8 cellular contexts compared by ENCODE assay signal in genomic region chr12:6492838-6493579, GRCh38. TPM values are rescaled to one million over a fixed set of nuclear protein-coding genes. Genes with fewer than 3 reads are reported as not detected.
A peak's percentile ranks its signal among the peaks of the same experiment; 100 is the strongest.
DNase-seq lines count a peak whose midpoint lies in the region; ATAC-seq, FAIRE-seq and TF ChIP-seq lines count a peak whose summit lies in the region.

Gene MRPL51 (minus strand): TSS chr12:6493262. CDS start chr12:6493136, 126 bp downstream.

- peak within 1 kb of the TSS; percentile 94 for H3K9ac ChIP-seq in HepG2 (ENCODE audit: insufficient read depth, low read depth, low read length)

- no peaks in the 10 kb centered on the region; a peak in 1 of 5 replicates for H3K27me3 ChIP-seq in HepG2 (ENCODE audit: control insufficient read depth in 1 of 2, insufficient read depth in 2 of 2, low read length in 2 of 2)

- intact Hi-C loops in CD14-positive monocyte (cut with micrococcal nuclease) (loop anchor here (2.0 kb wide), 2 partner anchors 22 to 42 kb away; partner anchors contain the start of genes GAPDH (in 1 of the 2) and VAMP1 (in 1 of the 2)), HepG2 (cut with micrococcal nuclease; ENCODE audit: unreplicated experiment) (no loop called here)

- no peak for TF ChIP-seq RAD21 in HepG2 (CRISPR knock-in tag; IDR thresholded peaks at IDR 0.05)

- peaks cover 7% of the 10 kb centered on the region for H4K20me1 ChIP-seq in HepG2 (ENCODE audit: insufficient read depth, low read length)

- H3K79me2 ChIP-seq in HepG2 (ENCODE audit: insufficient read depth, low read length): peaks cover 41% of the 10 kb centered on the region

- TF ChIP-seq POLR2A in HepG2 (IDR thresholded peaks at IDR 0.05; ENCODE audit: insufficient read depth in 1 of 2, low read depth in 2 of 2, low read length in 2 of 2): peak; percentile 79 to 91

- peaks cover 0 to 3% (median 2%) of the 10 kb centered on the region in 3 donors for H3K27me3 Mint-ChIP-seq in CD14-positive monocyte (ENCODE audit: low read depth in 3 of 3)

- H3K36me3 ChIP-seq in HepG2 (replicated peaks in 1 of 2; ENCODE audit: control insufficient read depth in 1 of 2, insufficient read depth in 2 of 2, low read length in 2 of 2): peaks cover 4 to 29% of the 10 kb centered on the region in 2 experiments; a peak in 3 of 5 replicates

- TSS peak; percentile 93 for BruUV-seq in HepG2 (replicated peaks; lab: Mats Ljungman, UMichigan)

- no peak within 1 kb of the TSS for H2AFZ ChIP-seq in HepG2 (ENCODE audit: low read length)

- peak within 1 kb of the TSS; percentile 97 for H3K4me2 ChIP-seq in HepG2 (ENCODE audit: low read depth, low read length)

- TF ChIP-seq EP300 in HepG2 (IDR thresholded peaks at IDR 0.05; ENCODE audit: low read depth in 2 of 2, low read length in 2 of 2) (no peak), HepG2 (CRISPR knock-in tag; IDR thresholded peaks at IDR 0.05; ENCODE audit: borderline replicate concordance) (no peak)

- peaks cover 16 to 28% of the 10 kb centered on the region in 2 donors for H3K36me3 Mint-ChIP-seq in CD14-positive monocyte

- no peaks in the 10 kb centered on the region for H3K9me3 Mint-ChIP-seq in CD14-positive monocyte

- FAIRE-seq in HepG2 (lab: Jason Lieb, UNC): no peak

- peak within 1 kb of the TSS; percentile 95 to 99 (median 99) for H3K27ac Mint-ChIP-seq in CD14-positive monocyte

- CTCF ChIA-PET in HepG2 (lab: Yijun Ruan, JAX; ENCODE audit: low intra/inter-chr PET ratio, low total read pairs): no interaction called here

- H3K4me1 ChIP-seq in HepG2 (ENCODE audit: insufficient read depth, low read length): peaks cover 38% of the 10 kb centered on the region

- POLR2A ChIA-PET in HepG2 (lab: Yijun Ruan, JAX): interaction anchor here (0.7 to 2.0 kb wide), 21 partner anchors 9 to 299 kb away, joined by 3 to 38 read pairs (median 5); partner anchors contain the start of genes COPS7A, GAPDH, LTBR and NOP2

- no peaks in the 10 kb centered on the region for H3K9me3 ChIP-seq in HepG2 (ENCODE audit: low read length)

- H3K4me3 Mint-ChIP-seq in CD14-positive monocyte: peak within 1 kb of the TSS; percentile 97 to 98

- WGBS in HepG2 (ENCODE audit: low lambda C conversion rate): 2% methylated on average over 33 of the region's 41 CpGs

- in situ Hi-C loops in HepG2 (cut with HindIII; ENCODE audit: extremely low pct_ligation_motif_present, low pct_unique_long_range_greater_than_20kb): no loop called here

- peak within 1 kb of the TSS; percentile 80 to 83 (median 81) for H3K4me3 ChIP-seq in HepG2 (replicated peaks in 1 of 3; ENCODE audit: insufficient read depth in 1 of 3, low read depth in 2 of 3, low read length in 3 of 3)

- TF ChIP-seq CTCF in CD14-positive monocyte (IDR thresholded peaks at IDR 0.05) (no peak), HepG2 (CRISPR knock-in tag; IDR thresholded peaks at IDR 0.05) (no peak)

- peak within 1 kb of the TSS; percentile 98 for H3K27ac ChIP-seq in HepG2 (ENCODE audit: extremely low read length, insufficient read depth, low read length)

- ATAC-seq in GM19397 (IDR thresholded peaks at IDR 0.05; ENCODE audit: unreplicated experiment) (peak; percentile 73), HG03571 (IDR thresholded peaks at IDR 0.05; ENCODE audit: unreplicated experiment) (peak; percentile 60), HepG2 (peak; percentile 95)

- peaks cover 22% of the 10 kb centered on the region for H3K4me1 Mint-ChIP-seq in CD14-positive monocyte

- peak; percentile 95 for DNase-seq in CD14-positive monocyte (ENCODE audit: low spot score)
- DNase-seq in NCI-H82 (lab: John Stamatoyannopoulos, UW): peak; percentile 99
- peak; percentile 99 for DNase-seq in activated CD4-positive, alpha-beta T cell treated with anti-CD3 and anti-CD28 coated beads, Interleukin-2, amount 50 U/mL, for 48 hours
- peak; percentile 95 for DNase-seq in dermis blood vessel endothelial cell
- DNase-seq in HepG2 (ENCODE audit: low spot score): peak; percentile 90
- DNase-seq in stimulated activated CD4-positive, alpha-beta T cell treated with anti-CD3 and anti-CD28 coated beads, Interleukin-2, amount 100 ng/mL, for 48 hours: peak; percentile 98

TF ChIP-seq in HepG2, 621 proteins besides CTCF, POLR2A, EP300 and RAD21 (continues in another document):
- TF ChIP-seq ZUFSP (CRISPR knock-in tag; IDR thresholded peaks at IDR 0.05; ENCODE audit: borderline replicate concordance) (no peak), TRAFD1 (CRISPR knock-in tag; IDR thresholded peaks at IDR 0.05; ENCODE audit: borderline replicate concordance) (no peak; the same call in 1 of the 2 replicates), KLF16 (CRISPR knock-in tag; IDR thresholded peaks at IDR 0.05) (peak in 1 of 2 experiments; percentile 66; a peak in 1 of 4 replicates), GLI4 (CRISPR knock-in tag; IDR thresholded peaks at IDR 0.05; ENCODE audit: borderline replicate concordance) (peak; percentile 81; the same call in 1 of the 2 replicates), SPEN (CRISPR knock-in tag; IDR thresholded peaks at IDR 0.05; ENCODE audit: low read depth) (peak; percentile 84), SIN3A (IDR thresholded peaks at IDR 0.05; ENCODE audit: borderline replicate concordance, low read depth, low read length) (peak; percentile 90), MZF1 (CRISPR knock-in tag; IDR thresholded peaks at IDR 0.05; ENCODE audit: borderline replicate concordance) (no peak), TBX2 (CRISPR knock-in tag; IDR thresholded peaks at IDR 0.05; ENCODE audit: borderline replicate concordance) (peak; percentile 67; the same call in 1 of the 2 replicates), ZNF414 (CRISPR knock-in tag; IDR thresholded peaks at IDR 0.05) (peak; percentile 62; the same call in 1 of the 2 replicates), CENPX (CRISPR knock-in tag; IDR thresholded peaks at IDR 0.05) (no peak)

RNA-seq across cellular contexts. Expression of gene MRPL51, which starts in this region (rescaled TPM):
- polyA plus RNA-seq in CD14-positive monocyte (100 to 1,000 TPM; 189 to 238 TPM), HepG2 (2011; rRNA removed) (52.5 and 64.8 TPM in 2 replicates)
- total RNA-seq in dermis blood vessel endothelial cell (86.4 and 167 TPM in 2 replicates), HepG2 (2016; rRNA removed; fragmentation: Illumina TruSeq; extraction: Trizol) (278 and 343 TPM in 2 replicates)
- 189 and 218 TPM in 2 replicates for total RNA-seq in HepG2 (2016; cell fraction: cytosol; rRNA removed; fragmentation: Illumina TruSeq; extraction: Trizol; ENCODE audit: low read depth)
- total RNA-seq in HepG2 (2016; cell fraction: insoluble cytoplasmic fraction; rRNA removed; fragmentation: Illumina TruSeq; extraction: Trizol): 286 and 361 TPM in 2 replicates
- 199 and 207 TPM in 2 replicates for total RNA-seq in HepG2 (2016; cell fraction: membrane; rRNA removed; fragmentation: Illumina TruSeq; extraction: Trizol)
- total RNA-seq in HepG2 (2016; cell fraction: nucleus; rRNA removed; fragmentation: Illumina TruSeq; extraction: Trizol): 80.6 and 104 TPM in 2 replicates
- polyA plus RNA-seq in HepG2 (2011; cell fraction: cytosol; rRNA removed): 82.5 and 89.0 TPM in 2 replicates
- 20.2 and 20.8 TPM in 2 replicates for polyA plus RNA-seq in HepG2 (2011; cell fraction: nucleus; rRNA removed)
- polyA plus RNA-seq in HepG2 (2012): 128 and 181 TPM in 2 replicates
- polyA plus RNA-seq in HepG2 (2016; cell fraction: cytosol; fragmentation: Illumina TruSeq; extraction: Trizol; ENCODE audit: low read depth): 188 and 220 TPM in 2 replicates
- 342 and 349 TPM in 2 replicates for polyA plus RNA-seq in HepG2 (2016; cell fraction: insoluble cytoplasmic fraction; fragmentation: Illumina TruSeq; extraction: Trizol; ENCODE audit: low read depth)
- 177 and 178 TPM in 2 replicates for polyA plus RNA-seq in HepG2 (2016; cell fraction: membrane; fragmentation: Illumina TruSeq; extraction: Trizol; ENCODE audit: low read depth)
- polyA plus RNA-seq in HepG2 (2016; cell fraction: nucleus; fragmentation: Illumina TruSeq; extraction: Trizol; ENCODE audit: insufficient read depth, low read depth): 114 and 136 TPM in 2 replicates
- 25.3 and 67.0 TPM in 2 replicates for polyA minus RNA-seq in HepG2 (2011; rRNA and poly(A)+ RNA removed; ENCODE audit: low replicate concordance)
- 12.4 and 18.6 TPM in 2 replicates for polyA minus RNA-seq in HepG2 (2011; cell fraction: cytosol; rRNA and poly(A)+ RNA removed)
- 10.1 and 13.3 TPM in 2 replicates for polyA minus RNA-seq in HepG2 (2011; cell fraction: nucleus; rRNA and poly(A)+ RNA removed)

Comparison
In these comparisons a context has a peak if more than half of its experiments do, and no peak if none do; other contexts are left out.
1. Peak in every context shown above with its lines: DNase-seq, ATAC-seq, H3K4me3 ChIP-seq and H3K27ac ChIP-seq.